In the genomic region with DNA sequence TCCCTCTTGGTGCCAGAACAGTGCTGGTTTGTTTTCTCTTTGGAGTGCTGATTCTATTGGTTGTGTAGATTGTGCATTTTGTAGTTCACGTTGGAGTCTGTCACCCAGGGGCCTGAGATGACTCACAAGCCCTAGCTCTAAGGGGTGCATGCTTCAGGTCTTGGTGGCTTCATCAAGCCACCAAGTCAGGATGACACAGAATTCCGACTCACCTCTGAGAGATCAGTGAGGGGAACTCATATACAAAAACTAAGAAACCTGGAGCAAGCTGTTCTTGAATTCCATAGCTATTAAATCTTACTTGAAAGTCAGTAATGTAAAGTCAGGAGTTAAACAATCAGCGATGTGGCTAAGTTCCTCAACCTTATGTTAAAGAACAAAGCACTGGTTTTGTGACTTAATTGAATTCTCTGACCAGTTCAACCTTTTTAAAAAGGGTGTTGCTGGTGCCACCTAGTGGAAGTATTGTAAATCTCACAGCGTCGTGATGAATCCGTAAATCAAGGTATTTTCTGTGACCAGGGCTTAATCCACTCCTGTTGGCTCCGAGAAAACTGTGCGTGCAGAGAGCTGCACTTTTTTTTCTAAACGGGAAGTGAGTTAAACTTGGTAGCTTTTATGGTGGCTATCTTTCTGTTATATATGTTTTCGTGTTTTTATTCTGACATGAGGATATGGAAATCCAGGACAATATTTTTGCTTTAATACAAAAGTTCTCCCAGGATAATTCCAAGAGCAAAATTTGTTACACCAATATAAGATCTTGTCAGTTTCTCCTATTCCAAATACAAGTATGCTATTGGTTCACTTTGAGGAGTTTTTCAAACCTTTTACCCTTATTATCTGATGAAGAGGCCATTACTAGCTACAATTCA, we compare ENCODE assay signal across 8 cellular contexts. TPM values are rescaled to one million over a fixed set of nuclear protein-coding genes. Genes with fewer than 3 reads are reported as not detected.
DNase-seq lines count a peak whose midpoint lies in the region; ATAC-seq, FAIRE-seq and TF ChIP-seq lines count a peak whose summit lies in the region.

No MANE protein-coding gene starts in this region.

- H3K9me3 ChIP-seq in pancreas, result no peaks in the 10 kb centered on the region

- H3K4me1 ChIP-seq in pancreas, result no peaks in the 10 kb centered on the region

- no peak overlapping the region for H3K27ac ChIP-seq in pancreas

- H3K36me3 ChIP-seq in pancreas, result no peaks in the 10 kb centered on the region

- ATAC-seq in GM19351 (IDR thresholded peaks at IDR 0.05; ENCODE audit: unreplicated experiment) (peak; percentile 75), HG03280 (IDR thresholded peaks at IDR 0.05; ENCODE audit: unreplicated experiment) (peak; percentile 88), pancreas (peak; percentile 74 to 89 (median 86))
- ATAC-seq in activated CD8-positive, alpha-beta T cell treated with anti-CD3 and anti-CD28 coated beads for 36 hours, result peak; percentile 86

- no peaks in the 10 kb centered on the region for H3K36me3 Mint-ChIP-seq in activated CD8-positive, alpha-beta T cell treated with anti-CD3 and anti-CD28 coated beads for 36 hours (ENCODE audit: low read depth)

- H3K4me3 Mint-ChIP-seq in activated CD8-positive, alpha-beta T cell treated with anti-CD3 and anti-CD28 coated beads for 36 hours, result no peak overlapping the region

- peak; percentile 67 for FAIRE-seq in pancreas (lab: Jason Lieb, UNC)

- DNase-seq in DMS 273 treated with DMSO at 0.1 percent for 48 hours (lab: John Stamatoyannopoulos, UW) (peak; percentile 3), NCI-H460 (ENCODE audit: extremely low read depth, low read depth) (peak; percentile 62), foreskin fibroblast (peak; percentile 50 to 83), pancreas (peak in 3 of 6 donors; percentile 26 to 52 (median 42))
- DNase-seq in activated CD8-positive, alpha-beta T cell treated with anti-CD3 and anti-CD28 coated beads for 36 hours, result peak; percentile 60
- DNase-seq in activated CD8-positive, alpha-beta memory T cell treated with anti-CD3 and anti-CD28 coated beads, Interleukin-2, amount 50 U/mL, for 48 hours, result no peak

- H3K4me1 Mint-ChIP-seq in activated CD8-positive, alpha-beta T cell treated with anti-CD3 and anti-CD28 coated beads for 36 hours (ENCODE audit: low read depth), result no peaks in the 10 kb centered on the region

- 15 to 16% methylated on average over 10 of the region's 10 CpGs for WGBS in pancreas, 2 donors

- H3K27me3 ChIP-seq in pancreas, result peaks cover 0 to 4% (median 0%) of the 10 kb centered on the region in 4 donors

- no peak overlapping the region for H3K27ac Mint-ChIP-seq in activated CD8-positive, alpha-beta T cell treated with anti-CD3 and anti-CD28 coated beads for 36 hours

- H3K9me3 Mint-ChIP-seq in activated CD8-positive, alpha-beta T cell treated with anti-CD3 and anti-CD28 coated beads for 36 hours, result no peaks in the 10 kb centered on the region

- peak; percentile 88 for TF ChIP-seq CTCF in activated CD8-positive, alpha-beta T cell treated with anti-CD3 and anti-CD28 coated beads for 36 hours (IDR thresholded peaks at IDR 0.05)
- TF ChIP-seq CTCF in foreskin fibroblast (IDR thresholded peaks at IDR 0.05; ENCODE audit: low read depth, low read length), result peak; percentile 62
- TF ChIP-seq CTCF in pancreas (IDR thresholded peaks at IDR 0.05), result peak; percentile 53 to 80 (median 78)

- CTCF ChIA-PET in activated CD8-positive, alpha-beta T cell treated with anti-CD3 and anti-CD28 coated beads for 36 hours (lab: Charles Lee), result interaction anchor here (0.6 to 3.7 kb wide), 39 partner anchors 9 to 274 kb away, joined by 3 to 19 read pairs (median 4); no protein-coding TSS in a partner anchor

- H3K4me3 ChIP-seq in foreskin fibroblast (ENCODE audit: low read depth in 1 of 2, low read length in 2 of 2) (no peak overlapping the region), pancreas (no peak overlapping the region)

- intact Hi-C loops in activated CD8-positive, alpha-beta T cell treated with anti-CD3 and anti-CD28 coated beads for 36 hours (cut with micrococcal nuclease), result loop anchor here (5.0 kb wide), 1 partner anchor 209 kb away; no protein-coding TSS in a partner anchor
- intact Hi-C loops in pancreas (cut with DNase I), result no loop called here

- POLR2A ChIA-PET in activated CD8-positive, alpha-beta T cell treated with anti-CD3 and anti-CD28 coated beads for 36 hours (lab: Charles Lee), result no interaction called here

- H3K27me3 Mint-ChIP-seq in activated CD8-positive, alpha-beta T cell treated with anti-CD3 and anti-CD28 coated beads for 36 hours, result peaks cover 5% of the 10 kb centered on the region

RNA-seq across cellular contexts. Expression of a gene that starts 14.6 kb away (rescaled TPM):
- total RNA-seq in NCI-H460 (2014; rRNA removed; shearing (Covaris generic)), result not detected in 2 replicates
- polyA plus RNA-seq in NCI-H460 (2014; cell fraction: nucleus; rRNA removed), result not detected in 2 replicates
- total RNA-seq in activated CD8-positive, alpha-beta T cell treated with anti-CD3 and anti-CD28 coated beads for 36 hours, result not detected
- under 1 TPM in 2 of 6 donors, not detected in 4; 0.09 to 0.12 TPM for total RNA-seq in pancreas
- polyA plus RNA-seq in pancreas, result not detected
